Comparison of ENCODE assay signal across 23 cellular contexts in genomic region chr5:178117911-178118310, GRCh38. TPM values are rescaled to one million over a fixed set of nuclear protein-coding genes. Genes with fewer than 3 reads are reported as not detected.
A peak's percentile ranks its signal among the peaks of the same experiment; 100 is the strongest.
DNase-seq lines count a peak whose midpoint lies in the region; ATAC-seq, FAIRE-seq and TF ChIP-seq lines count a peak whose summit lies in the region.
"Had no signal": no experiment of that assay in that cellular context is flagged by ENCODE, and none has a peak within 500 bp of the region (broad histone marks: within the 10 kb centered on the region; RNA-seq: fewer than 3 reads in every experiment).

No MANE protein-coding gene starts in this region.

- peak overlapping the region in 3 of 10 donors; percentile 0 to 15 (median 3) for H3K4me3 ChIP-seq in heart right ventricle
- H3K4me3 ChIP-seq in OCI-LY3 (ENCODE audit: low read length), result no peak overlapping the region
- H3K4me3 ChIP-seq in iPS-20b (ENCODE audit: low read length), result no peak overlapping the region
- peak overlapping the region in 3 of 5 donors; percentile 0 to 34 (median 32) for H3K4me3 ChIP-seq in subcutaneous abdominal adipose tissue (ENCODE audit: low read depth in 1 of 5, low read length in 5 of 5)
- H3K4me3 ChIP-seq: cardiac muscle cell had no signal

- H3K4me1 ChIP-seq in heart right ventricle, result peaks cover 16 to 79% (median 65%) of the 10 kb centered on the region in 9 donors
- peaks cover 48% of the 10 kb centered on the region for H3K4me1 ChIP-seq in OCI-LY3 (ENCODE audit: low read length)
- peaks cover 30% of the 10 kb centered on the region for H3K4me1 ChIP-seq in iPS-20b (ENCODE audit: insufficient read depth, low read length)
- peaks cover 0 to 71% (median 51%) of the 10 kb centered on the region in 5 donors for H3K4me1 ChIP-seq in subcutaneous abdominal adipose tissue (ENCODE audit: control insufficient read depth in 5 of 5, insufficient read depth in 5 of 5, low read length in 5 of 5)

- ATAC-seq in heart right ventricle (no peak), left cardiac atrium (no peak)
- ATAC-seq: activated CD4-positive, alpha-beta T cell treated with anti-CD3 and anti-CD28 coated beads for 36 hours; Right ventricle myocardium inferior had no signal

- WGBS in heart right ventricle, 2 donors, result 59 to 60% methylated on average over 9 of the region's 9 CpGs

- peaks cover 0 to 9% (median 0%) of the 10 kb centered on the region in 9 donors for H3K36me3 ChIP-seq in heart right ventricle
- H3K36me3 ChIP-seq in OCI-LY3 (replicated peaks; ENCODE audit: low read depth, low read length), result no peaks in the 10 kb centered on the region
- H3K36me3 ChIP-seq in iPS-20b (ENCODE audit: insufficient read depth, low read depth, low read length), result peaks cover 32% of the 10 kb centered on the region
- H3K36me3 ChIP-seq in subcutaneous abdominal adipose tissue (ENCODE audit: control insufficient read depth in 5 of 5, insufficient read depth in 5 of 5, low read length in 5 of 5), result peaks cover 0 to 7% (median 0%) of the 10 kb centered on the region in 5 donors
- H3K36me3 ChIP-seq: BE2C had no signal

- no peak overlapping the region for H2AFZ ChIP-seq in OCI-LY3 (ENCODE audit: low read depth, low read length)

- H3K9ac ChIP-seq in OCI-LY3 (ENCODE audit: low read length), result no peak overlapping the region
- no peak overlapping the region; the same call in 1 of the 2 replicates for H3K9ac ChIP-seq in iPS-20b (ENCODE audit: low read depth, low read length)
- peak overlapping the region in 1 of 5 donors; percentile 4 for H3K9ac ChIP-seq in subcutaneous abdominal adipose tissue (ENCODE audit: low read length in 5 of 5)

- DNase-seq in heart right ventricle (no peak), left cardiac atrium (no peak), DMS79 treated with DMSO at 0.1 percent for 48 hours (lab: John Stamatoyannopoulos, UW) (no peak), D721Med (ENCODE audit: insufficient read length, low spot score) (no peak)
- no peak for DNase-seq in activated T-cell treated with anti-CD3 and anti-CD28 coated beads, Interleukin-2, amount 50 U/mL, for 1 hour
- DNase-seq: 8988T; activated CD4-positive, alpha-beta T cell treated with anti-CD3 and anti-CD28 coated beads for 36 hours; activated naive CD4-positive, alpha-beta T cell treated with anti-CD3 and anti-CD28 coated beads, Interleukin-2, amount 50 U/mL, for 16 hours; anterior cingulate cortex; BE2C; COR-L47; mesenchymal stem cell; NCI-H1694; NCI-H69; stimulated activated CD4-positive, alpha-beta T cell treated with anti-CD3 and anti-CD28 coated beads, Interleukin-4, amount 100 ng/mL, for 24 hours; T-helper 1 cell had no signal

- H3K9me3 ChIP-seq in heart right ventricle (no peaks in the 10 kb centered on the region), OCI-LY3 (ENCODE audit: insufficient read depth, low read length) (no peaks in the 10 kb centered on the region), iPS-20b (ENCODE audit: insufficient read depth, low read depth, low read length) (no peaks in the 10 kb centered on the region), subcutaneous abdominal adipose tissue (ENCODE audit: control insufficient read depth in 5 of 5, low read length in 5 of 5) (no peaks in the 10 kb centered on the region)

- H3K27ac ChIP-seq in heart right ventricle (peak overlapping the region in 9 of 10 donors; percentile 19 to 86 (median 80)), OCI-LY3 (ENCODE audit: low read length) (no peak overlapping the region), iPS-20b (ENCODE audit: low read length) (peak overlapping the region; percentile 89), subcutaneous abdominal adipose tissue (ENCODE audit: low read depth, low read length) (no peak overlapping the region)
- H3K27ac ChIP-seq: cardiac muscle cell had no signal

- TF ChIP-seq CTCF in heart right ventricle (IDR thresholded peaks at IDR 0.05) (no peak), OCI-LY3 (IDR thresholded peaks at IDR 0.05; ENCODE audit: low read depth, low read length) (no peak), D721Med (IDR thresholded peaks at IDR 0.05; ENCODE audit: insufficient read depth, missing control alignments) (no peak)

- H3K27me3 ChIP-seq in heart right ventricle (peaks cover 0 to 51% (median 39%) of the 10 kb centered on the region in 7 donors), OCI-LY3 (ENCODE audit: low read depth, low read length) (peaks cover 10% of the 10 kb centered on the region), iPS-20b (ENCODE audit: insufficient read depth, low read length) (no peaks in the 10 kb centered on the region), subcutaneous abdominal adipose tissue (ENCODE audit: control insufficient read depth in 5 of 5, insufficient read depth in 4 of 5, low read length in 5 of 5) (peaks cover 39 to 79% (median 58%) of the 10 kb centered on the region in 5 donors)
- H3K27me3 ChIP-seq: cardiac muscle cell had no signal

- H3K79me2 ChIP-seq in OCI-LY3 (ENCODE audit: low read length), result no peaks in the 10 kb centered on the region

- intact Hi-C loops in heart right ventricle (cut with DNase I), result loop anchor here in 1 of 10 donors (5.0 kb wide), 1 partner anchor 34 kb away; the partner anchor contains the start of gene NHP2
- intact Hi-C loops in left cardiac atrium (cut with DNase I), result no loop called here

- no peak for FAIRE-seq in D721Med (lab: Jason Lieb, UNC)
- FAIRE-seq: H54, keratinocyte had no signal

- no peaks in the 10 kb centered on the region for H4K20me1 ChIP-seq in OCI-LY3 (ENCODE audit: insufficient read depth, low read length)

- H3K4me2 ChIP-seq in OCI-LY3 (ENCODE audit: low read length), result peak overlapping the region; percentile 24; the same call in 1 of the 2 replicates

RNA-seq across cellular contexts. Expression of gene N4BP3, which starts 4.6 kb away (rescaled TPM):
- total RNA-seq in heart right ventricle (1 to 10 TPM; 1.1 to 5.5 (median 2.5) TPM), left cardiac atrium (1 to 10 TPM; 1.5 TPM)
- 1 to 10 TPM; 2.9 to 3.4 TPM for polyA plus RNA-seq in heart right ventricle

RNA-seq across cellular contexts. Expression of gene RMND5B, which starts 12.9 kb away (rescaled TPM):
- total RNA-seq in heart right ventricle, result 10 to 100 TPM; 29.1 to 38.5 (median 32.8) TPM
- 10 to 100 TPM; 29.3 to 34.2 TPM for polyA plus RNA-seq in heart right ventricle
- total RNA-seq in left cardiac atrium, result 10 to 100 TPM; 35.4 TPM

RNA-seq across cellular contexts. Expression of gene NHP2, which starts 35.8 kb away (rescaled TPM):
- 10 to 100 TPM; 66.7 to 95.8 (median 74.5) TPM for total RNA-seq in heart right ventricle
- 100 to 1,000 TPM in 1 of 2 donors, 10 to 100 TPM in 1; 59.8 to 272 TPM for polyA plus RNA-seq in heart right ventricle
- total RNA-seq in left cardiac atrium, result 10 to 100 TPM; 78.3 to 89.5 TPM

Comparison
In these comparisons a context has a peak if more than half of its experiments do, and no peak if none do; other contexts are left out.
1. H3K27ac ChIP-seq: peak in heart right ventricle (9 of 10) and iPS-20b (single experiment); none in OCI-LY3 (single experiment) and subcutaneous abdominal adipose tissue (single experiment).
2. H3K4me3 ChIP-seq: peak in subcutaneous abdominal adipose tissue (3 of 5); none in OCI-LY3 (single experiment) and iPS-20b (single experiment).